16 cellular contexts compared by ENCODE assay signal in the genomic region with DNA sequence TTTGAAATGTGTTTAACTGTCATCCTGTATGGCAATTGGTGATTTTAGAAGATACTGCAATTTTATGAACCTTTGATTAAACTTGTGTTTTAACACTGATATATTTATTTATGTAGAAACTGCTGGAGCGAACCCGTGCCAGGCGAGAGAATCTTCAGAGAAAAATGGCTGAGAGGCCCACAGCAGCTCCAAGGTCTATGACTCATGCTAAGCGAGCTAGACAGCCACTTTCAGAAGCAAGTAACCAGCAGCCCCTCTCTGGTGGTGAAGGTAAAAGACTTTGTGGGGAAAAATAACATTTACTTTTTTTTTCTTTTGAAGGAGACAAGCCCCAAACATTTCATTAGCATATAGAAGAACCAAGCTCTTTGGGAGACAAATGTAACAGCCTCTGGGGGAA. TPM values are rescaled to one million over a fixed set of nuclear protein-coding genes. Genes with fewer than 3 reads are reported as not detected.
DNase-seq lines count a peak whose midpoint lies in the region; ATAC-seq and TF ChIP-seq lines count a peak whose summit lies in the region.
"Had no signal": no experiment of that assay in that cellular context is flagged by ENCODE, and none has a peak within 500 bp of the region (broad histone marks: within the 10 kb centered on the region; RNA-seq: fewer than 3 reads in every experiment).

No MANE protein-coding gene starts in this region.

- TF ChIP-seq CTCF in fibroblast of pulmonary artery (IDR thresholded peaks at IDR 0.05; ENCODE audit: low read length, missing control alignments): no peak

- H3K79me2 ChIP-seq in GM23248 (ENCODE audit: insufficient read depth): peaks cover 96% of the 10 kb centered on the region

- no peak overlapping the region for H3K9ac ChIP-seq in GM23248

- H3K9me3 Mint-ChIP-seq in stimulated activated effector memory CD8-positive, alpha-beta T cell treated with anti-CD3 and anti-CD28 coated beads, Interleukin-12 subunit alpha, Interleukin-12 subunit beta, amount 100 ng/mL, for 72 hours: no peaks in the 10 kb centered on the region
- H3K9me3 Mint-ChIP-seq: central memory CD8-positive, alpha-beta T cell had no signal

- peaks cover 6% of the 10 kb centered on the region; the same call in 1 of the 2 replicates for H3K36me3 ChIP-seq in GM23248 (ENCODE audit: low read depth)

- H3K4me3 Mint-ChIP-seq in stimulated activated effector memory CD8-positive, alpha-beta T cell treated with anti-CD3 and anti-CD28 coated beads, Interleukin-12 subunit alpha, Interleukin-12 subunit beta, amount 100 ng/mL, for 72 hours: no peak overlapping the region
- H3K4me3 Mint-ChIP-seq: activated naive CD8-positive, alpha-beta T cell treated with anti-CD3 and anti-CD28 coated beads, Interleukin-2, amount 10 ng/mL, durations not matched to agents 7 days and 5 days; central memory CD8-positive, alpha-beta T cell; GM23338; WTC11 had no signal

- no peaks in the 10 kb centered on the region for H3K9me2 ChIP-seq in GM23248 (ENCODE audit: insufficient read depth)

- no peak overlapping the region for H3K27ac Mint-ChIP-seq in stimulated activated effector memory CD8-positive, alpha-beta T cell treated with anti-CD3 and anti-CD28 coated beads, Interleukin-12 subunit alpha, Interleukin-12 subunit beta, amount 100 ng/mL, for 72 hours
- H3K27ac Mint-ChIP-seq: activated naive CD8-positive, alpha-beta T cell treated with anti-CD3 and anti-CD28 coated beads, Interleukin-2, amount 10 ng/mL, durations not matched to agents 7 days and 5 days; GM23338; WTC11 had no signal

- peaks cover 40% of the 10 kb centered on the region for H3K36me3 Mint-ChIP-seq in stimulated activated effector memory CD8-positive, alpha-beta T cell treated with anti-CD3 and anti-CD28 coated beads, Interleukin-12 subunit alpha, Interleukin-12 subunit beta, amount 100 ng/mL, for 72 hours

- H3K27me3 ChIP-seq in GM23248 (replicated peaks; ENCODE audit: insufficient read depth): no peaks in the 10 kb centered on the region

- no peaks in the 10 kb centered on the region for H3K9me3 ChIP-seq in GM23248 (ENCODE audit: low read depth)

- H3K27ac ChIP-seq in GM23248: no peak overlapping the region

- 97% methylated on average over 4 of the region's 4 CpGs for WGBS in GM23248 (ENCODE audit: low coverage in 1 of 2, low lambda C conversion rate in 2 of 2, missing lambda C conversion rate in 2 of 2), 2 experiments

- H3K4me1 Mint-ChIP-seq in stimulated activated effector memory CD8-positive, alpha-beta T cell treated with anti-CD3 and anti-CD28 coated beads, Interleukin-12 subunit alpha, Interleukin-12 subunit beta, amount 100 ng/mL, for 72 hours: peaks cover 11% of the 10 kb centered on the region

- DNase-seq in Caki2 (ENCODE audit: low read depth) (peak; percentile 13), GM23248 (no peak), fibroblast of pulmonary artery (ENCODE audit: low read depth) (peak; percentile 35)
- peak; percentile 5 for DNase-seq in activated gamma-delta T cell treated with anti-CD3 and anti-CD28 coated beads, Interleukin-2, amount 50 U/mL, for 16 hours (ENCODE audit: low read depth)
- no peak for DNase-seq in stimulated activated effector memory CD8-positive, alpha-beta T cell treated with anti-CD3 and anti-CD28 coated beads, Interleukin-12 subunit alpha, Interleukin-12 subunit beta, amount 100 ng/mL, for 72 hours (ENCODE audit: low spot score in 2 of 2)
- DNase-seq: activated naive CD8-positive, alpha-beta T cell treated with anti-CD3 and anti-CD28 coated beads, Interleukin-2, amount 10 ng/mL, durations not matched to agents 7 days and 5 days; DMS53; MM.1S; NCI-H2081 treated with DMSO at 0.1 percent for 48 hours; right cardiac atrium had no signal

- in situ Hi-C loops in Caki2 (cut with HindIII; ENCODE audit: low pct_unique_long_range_greater_than_20kb, low sequenced_read_pairs): no loop called here
- in situ Hi-C loops in GM23248 (cut with MboI): no loop called here

- H3K4me2 ChIP-seq in GM23248 (ENCODE audit: unreplicated experiment): no peak overlapping the region
- H3K4me2 ChIP-seq: GM23338 had no signal

- H3F3A ChIP-seq in GM23248 (ENCODE audit: insufficient read depth): peaks cover 17% of the 10 kb centered on the region

- H3K4me1 ChIP-seq in GM23248 (ENCODE audit: insufficient read depth): peaks cover 35% of the 10 kb centered on the region

- H2AFZ ChIP-seq in GM23248: 0 out of 2 replicates have a peak overlapping the region, but pooled peaks have one; percentile 26
- H2AFZ ChIP-seq: GM23338 had no signal

- no peak for ATAC-seq in stimulated activated effector memory CD8-positive, alpha-beta T cell treated with anti-CD3 and anti-CD28 coated beads, Interleukin-12 subunit alpha, Interleukin-12 subunit beta, amount 100 ng/mL, for 72 hours
- ATAC-seq in GM18861 (IDR thresholded peaks at IDR 0.05; ENCODE audit: unreplicated experiment) (no peak), HG03354 (IDR thresholded peaks at IDR 0.05; ENCODE audit: poor library complexity, severe bottlenecking, unreplicated experiment) (no peak), HG03196 (IDR thresholded peaks at IDR 0.05; ENCODE audit: unreplicated experiment) (no peak)
- ATAC-seq: GM23338, right cardiac atrium, WTC11 had no signal

- no peaks in the 10 kb centered on the region for H4K20me1 ChIP-seq in GM23248 (ENCODE audit: insufficient read depth)

- H3K4me3 ChIP-seq in GM23248 (no peak overlapping the region), fibroblast of pulmonary artery (replicated peaks; ENCODE audit: low read depth, low read length) (no peak overlapping the region)
- H3K4me3 ChIP-seq: GM23338 had no signal

RNA-seq across cellular contexts. Expression of a gene that starts 6.5 kb away (rescaled TPM):
- total RNA-seq in Caki2 (2014; rRNA removed; shearing (Covaris generic); ENCODE audit: low replicate concordance): 109 and 111 TPM in 2 replicates
- 55.6 and 57.5 TPM in 2 replicates for total RNA-seq in GM23248 (2014; rRNA removed; shearing (Covaris generic))
- polyA plus RNA-seq in GM23248 (2016; fragmentation: Nextera tagmentation; extraction: Ambion mirVana): 37.9 and 38.4 TPM in 2 replicates

Comparison
In these comparisons a context has a peak if more than half of its experiments do, and no peak if none do; other contexts are left out.
1. DNase-seq: peak in Caki2 (single experiment), activated gamma-delta T cell treated with anti-CD3 and anti-CD28 coated beads, Interleukin-2, amount 50 U/mL, for 16 hours (single experiment) and fibroblast of pulmonary artery (single experiment); none in GM23248 (single experiment) and stimulated activated effector memory CD8-positive, alpha-beta T cell treated with anti-CD3 and anti-CD28 coated beads, Interleukin-12 subunit alpha, Interleukin-12 subunit beta, amount 100 ng/mL, for 72 hours (0 of 2).